ENCODE assay signal across 14 cellular contexts in the genomic region with DNA sequence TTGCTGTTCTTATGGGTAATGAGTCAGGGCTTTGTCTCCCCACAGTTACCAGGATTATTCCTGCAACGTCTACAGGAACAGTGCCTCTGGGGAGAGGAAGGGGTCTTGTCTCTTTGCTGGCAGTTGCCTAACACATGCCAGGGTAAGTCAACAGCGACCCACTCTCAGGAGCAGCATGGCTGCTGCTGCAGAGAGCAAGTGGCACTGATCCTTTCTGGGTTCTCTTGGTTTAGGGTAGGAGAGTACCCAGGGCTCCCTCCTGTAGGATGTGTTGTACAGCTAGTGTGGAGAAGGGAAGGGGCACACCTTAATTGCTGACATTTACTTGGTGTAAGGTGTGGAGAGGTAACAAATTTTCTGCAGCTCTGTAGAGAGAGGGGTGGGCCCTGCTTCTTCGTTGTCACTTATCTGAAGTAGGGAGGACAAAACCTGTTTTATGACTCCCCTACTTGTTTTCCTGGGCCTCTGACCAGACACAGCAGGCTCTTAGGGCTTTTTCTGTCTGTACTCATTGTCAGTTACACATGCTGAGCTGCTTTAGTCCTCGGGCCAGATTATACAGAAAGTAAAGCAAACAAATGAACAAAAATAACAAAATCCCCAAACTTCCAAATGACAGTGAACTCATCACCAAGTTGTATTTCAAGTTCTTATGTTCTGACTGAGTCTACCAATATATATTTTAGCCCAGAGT.
DNase-seq lines count a peak whose midpoint lies in the region; ATAC-seq, FAIRE-seq and TF ChIP-seq lines count a peak whose summit lies in the region.
"Had no signal": no experiment of that assay in that cellular context is flagged by ENCODE, and none has a peak within 500 bp of the region (broad histone marks: within the 10 kb centered on the region; RNA-seq: fewer than 3 reads in every experiment).

No MANE protein-coding gene starts in this region.

- FAIRE-seq in HepG2 (lab: Jason Lieb, UNC) (no peak), RCC 7860 (lab: Jason Lieb, UNC) (no peak)

- ATAC-seq in HepG2 (peak; percentile 41), right lobe of liver (no peak), GM21723 (IDR thresholded peaks at IDR 0.05; ENCODE audit: unreplicated experiment) (no peak)
- ATAC-seq: activated CD8-positive, alpha-beta T cell treated with anti-CD3 and anti-CD28 coated beads, Interleukin-2, amount 10 ng/mL, durations not matched to agents 7 days and 5 days had no signal

- H4K20me1 ChIP-seq in HepG2 (ENCODE audit: insufficient read depth, low read length), result no peaks in the 10 kb centered on the region

- intact Hi-C loops in HepG2 (cut with micrococcal nuclease; ENCODE audit: unreplicated experiment), result no loop called here
- intact Hi-C loops in right lobe of liver (cut with DNase I), result no loop called here
- intact Hi-C loops in ascending aorta (cut with DNase I), result no loop called here

- H3K36me3 ChIP-seq in HepG2 (replicated peaks in 1 of 2; ENCODE audit: control insufficient read depth in 1 of 2, insufficient read depth in 2 of 2, low read length in 2 of 2) (peaks cover 1 to 17% of the 10 kb centered on the region in 2 experiments; a peak in 2 of 5 replicates), right lobe of liver (no peaks in the 10 kb centered on the region), muscle layer of colon (ENCODE audit: insufficient read depth, low read length) (no peaks in the 10 kb centered on the region), ascending aorta (no peaks in the 10 kb centered on the region)
- H3K36me3 ChIP-seq: suprapubic skin had no signal

- H3K4me2 ChIP-seq in HepG2 (ENCODE audit: low read depth, low read length), result no peak overlapping the region

- no peak overlapping the region for H3K4me3 ChIP-seq in HepG2 (replicated peaks in 1 of 3; ENCODE audit: insufficient read depth in 1 of 3, low read depth in 2 of 3, low read length in 3 of 3)
- no peak overlapping the region for H3K4me3 ChIP-seq in right lobe of liver
- no peak overlapping the region for H3K4me3 ChIP-seq in muscle layer of colon (ENCODE audit: low read depth in 1 of 2, low read length in 2 of 2)
- no peak overlapping the region for H3K4me3 ChIP-seq in ascending aorta
- H3K4me3 ChIP-seq: suprapubic skin had no signal

- POLR2A ChIA-PET in HepG2 (lab: Yijun Ruan, JAX), result no interaction called here

- H3K4me1 ChIP-seq in HepG2 (ENCODE audit: insufficient read depth, low read length), result no peaks in the 10 kb centered on the region
- no peaks in the 10 kb centered on the region for H3K4me1 ChIP-seq in right lobe of liver
- peaks cover 9% of the 10 kb centered on the region for H3K4me1 ChIP-seq in muscle layer of colon (ENCODE audit: insufficient read depth, low read length)
- H3K4me1 ChIP-seq in ascending aorta, result no peaks in the 10 kb centered on the region

- CTCF ChIA-PET in HepG2 (lab: Yijun Ruan, JAX; ENCODE audit: low intra/inter-chr PET ratio, low total read pairs), result no interaction called here

- H3K27me3 ChIP-seq in HepG2 (ENCODE audit: control insufficient read depth in 1 of 2, insufficient read depth in 2 of 2, low read length in 2 of 2) (no peaks in the 10 kb centered on the region), right lobe of liver (no peaks in the 10 kb centered on the region), muscle layer of colon (ENCODE audit: control insufficient read depth in 1 of 2, insufficient read depth in 2 of 2, low read length in 2 of 2) (no peaks in the 10 kb centered on the region), ascending aorta (no peaks in the 10 kb centered on the region)
- H3K27me3 ChIP-seq: suprapubic skin had no signal

- no peak for TF ChIP-seq RAD21 in HepG2 (CRISPR knock-in tag; IDR thresholded peaks at IDR 0.05)

- no peak for TF ChIP-seq POLR2A in HepG2 (IDR thresholded peaks at IDR 0.05; ENCODE audit: insufficient read depth in 1 of 2, low read depth in 2 of 2, low read length in 2 of 2)
- no peak for TF ChIP-seq POLR2A in right lobe of liver (IDR thresholded peaks at IDR 0.05)

- no peaks in the 10 kb centered on the region for H3K79me2 ChIP-seq in HepG2 (ENCODE audit: insufficient read depth, low read length)

- TF ChIP-seq EP300 in HepG2 (IDR thresholded peaks at IDR 0.05; ENCODE audit: low read depth in 2 of 2, low read length in 2 of 2) (no peak), HepG2 (CRISPR knock-in tag; IDR thresholded peaks at IDR 0.05; ENCODE audit: borderline replicate concordance) (no peak)

- H2AFZ ChIP-seq in HepG2 (ENCODE audit: low read length), result no peak overlapping the region

- WGBS in HepG2 (ENCODE audit: low lambda C conversion rate), result 93% methylated on average over 3 of the region's 4 CpGs
- 83% methylated on average over 2 of the region's 4 CpGs for WGBS in right lobe of liver (ENCODE audit: insufficient coverage, low coverage, low lambda C conversion rate, missing lambda C conversion rate)

- in situ Hi-C loops in HepG2 (cut with HindIII; ENCODE audit: extremely low pct_ligation_motif_present, low pct_unique_long_range_greater_than_20kb), result no loop called here

- H3K27ac ChIP-seq in HepG2 (ENCODE audit: extremely low read length, insufficient read depth, low read length), result no peak overlapping the region
- H3K27ac ChIP-seq in right lobe of liver, result no peak overlapping the region
- H3K27ac ChIP-seq in muscle layer of colon (ENCODE audit: low read depth, low read length), result peak overlapping the region; percentile 45
- peak overlapping the region in 1 of 2 donors; percentile 2 for H3K27ac ChIP-seq in ascending aorta
- H3K27ac ChIP-seq: suprapubic skin had no signal

- H3K9me3 ChIP-seq in HepG2 (ENCODE audit: low read length) (no peaks in the 10 kb centered on the region), right lobe of liver (no peaks in the 10 kb centered on the region), muscle layer of colon (ENCODE audit: low read length) (no peaks in the 10 kb centered on the region), ascending aorta (no peaks in the 10 kb centered on the region)
- H3K9me3 ChIP-seq: suprapubic skin had no signal

- DNase-seq in HepG2 (ENCODE audit: low spot score) (no peak), right lobe of liver (no peak), brain pericyte (ENCODE audit: low read depth, low spot score) (peak; percentile 36), ascending aorta (ENCODE audit: low spot score in 2 of 2) (no peak), RCC 7860 (ENCODE audit: low spot score) (no peak)
- DNase-seq in stimulated activated CD4-positive, alpha-beta T cell treated with anti-CD3 and anti-CD28 coated beads, Interleukin-4, amount 100 ng/mL, for 4 hours, result no peak
- DNase-seq: activated CD8-positive, alpha-beta T cell treated with anti-CD3 and anti-CD28 coated beads, Interleukin-2, amount 10 ng/mL, durations not matched to agents 7 days and 5 days; immature natural killer cell; KG1; NCI-H82; occipital lobe had no signal

- no TSS peak for BruUV-seq in HepG2 (replicated peaks; lab: Mats Ljungman, UMichigan)

- no peak overlapping the region for H3K9ac ChIP-seq in HepG2 (ENCODE audit: insufficient read depth, low read depth, low read length)
- H3K9ac ChIP-seq in muscle layer of colon (ENCODE audit: low read length), result no peak overlapping the region

- TF ChIP-seq CTCF in HepG2 (CRISPR knock-in tag; IDR thresholded peaks at IDR 0.05) (no peak), right lobe of liver (IDR thresholded peaks at IDR 0.05) (no peak), ascending aorta (IDR thresholded peaks at IDR 0.05) (no peak)
